8 cellular contexts compared by ENCODE assay signal in the genomic region with DNA sequence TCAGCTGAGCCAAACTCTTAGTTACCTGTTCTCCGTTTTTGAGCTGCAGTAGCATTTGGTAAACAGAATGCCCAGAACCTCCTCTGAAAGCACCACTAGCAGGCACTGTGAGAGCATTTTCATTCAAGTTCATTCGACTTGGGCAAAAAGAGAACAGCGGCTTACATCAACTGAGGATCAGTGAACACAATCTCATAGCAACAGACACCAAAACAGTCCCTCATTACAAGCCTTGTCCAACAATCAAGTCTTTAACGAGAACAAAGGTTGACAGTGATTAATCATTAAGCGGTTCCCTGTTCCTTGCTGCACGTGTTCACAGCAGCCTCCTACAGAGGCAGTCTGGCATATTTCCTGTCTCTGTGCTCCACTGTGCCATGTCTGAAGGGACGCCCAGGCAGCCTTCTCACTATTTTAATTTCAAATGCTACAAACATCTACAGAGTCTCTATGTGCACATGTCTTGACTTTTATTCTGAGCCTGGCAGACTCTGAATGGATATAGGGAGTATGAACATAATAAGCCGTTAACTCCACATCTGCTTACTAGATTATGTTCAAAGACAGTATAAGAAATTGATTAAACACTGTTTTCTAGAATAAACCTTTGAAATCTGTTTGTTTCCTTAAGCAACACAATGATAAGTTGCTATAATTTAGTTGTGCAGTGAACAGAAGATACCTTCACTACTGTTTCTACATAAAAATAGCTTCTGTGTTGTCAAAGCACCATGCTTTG.
DNase-seq lines count a peak whose midpoint lies in the region; ATAC-seq and TF ChIP-seq lines count a peak whose summit lies in the region.

No MANE protein-coding gene starts in this region.

- 20 to 28% (median 22%) methylated on average over 7 to 8 of the region's 8 CpGs for WGBS in adrenal gland, 4 donors

- ATAC-seq in GM19328 (IDR thresholded peaks at IDR 0.05; ENCODE audit: unreplicated experiment) (peak; percentile 91), HG03432 (IDR thresholded peaks at IDR 0.05; ENCODE audit: unreplicated experiment) (peak; percentile 93), left ventricle myocardium superior (peak; percentile 85)

- peaks cover 4 to 50% (median 9%) of the 10 kb centered on the region in 3 donors for H3K4me1 Mint-ChIP-seq in CD8-positive, alpha-beta memory T cell

- H3K9me3 Mint-ChIP-seq in CD8-positive, alpha-beta memory T cell: no peaks in the 10 kb centered on the region

- H3K9me3 ChIP-seq in CD8-positive, alpha-beta memory T cell (ENCODE audit: low read length): no peaks in the 10 kb centered on the region
- H3K9me3 ChIP-seq in adrenal gland (replicated peaks in 1 of 3): no peaks in the 10 kb centered on the region

- intact Hi-C loops in adrenal gland (cut with DNase I) (no loop called here), left ventricle myocardium superior (cut with micrococcal nuclease) (no loop called here)

- no peaks in the 10 kb centered on the region for H3K27me3 Mint-ChIP-seq in CD8-positive, alpha-beta memory T cell

- peak overlapping the region; percentile 8 to 58 (median 39) for H3K4me3 Mint-ChIP-seq in CD8-positive, alpha-beta memory T cell

- no peaks in the 10 kb centered on the region for H3K36me3 Mint-ChIP-seq in CD8-positive, alpha-beta memory T cell

- POLR2A ChIA-PET in CD8-positive, alpha-beta memory T cell (lab: Charles Lee): interaction anchor here (1.0 kb wide), 2 partner anchors 11 to 130 kb away, joined by 3 to 4 read pairs; no protein-coding TSS in a partner anchor

- H3K27me3 ChIP-seq in CD8-positive, alpha-beta memory T cell (ENCODE audit: insufficient read depth, low read length, poor library complexity, severe bottlenecking): no peaks in the 10 kb centered on the region
- H3K27me3 ChIP-seq in adrenal gland: no peaks in the 10 kb centered on the region

- no peaks in the 10 kb centered on the region for H3K36me3 ChIP-seq in CD8-positive, alpha-beta memory T cell (ENCODE audit: insufficient read depth, low read length)
- no peaks in the 10 kb centered on the region for H3K36me3 ChIP-seq in adrenal gland (replicated peaks in 1 of 2)

- H3K27ac Mint-ChIP-seq in CD8-positive, alpha-beta memory T cell: peak overlapping the region; percentile 26 to 93 (median 78)

- no peak overlapping the region for H3K27ac ChIP-seq in CD8-positive, alpha-beta memory T cell (ENCODE audit: low read depth, low read length)
- peak overlapping the region in 2 of 5 donors; percentile 17 to 47 for H3K27ac ChIP-seq in adrenal gland

- TF ChIP-seq POLR2A in adrenal gland (IDR thresholded peaks at IDR 0.05): no peak

- peak in 4 of 5 donors; percentile 9 to 77 (median 68) for DNase-seq in CD8-positive, alpha-beta memory T cell
- peak; percentile 95 for DNase-seq in RPMI7951 (ENCODE audit: low read depth)
- peak in 6 of 7 donors; percentile 17 to 58 (median 30) for DNase-seq in adrenal gland
- no peak for DNase-seq in left ventricle myocardium superior
- peak; percentile 97 for DNase-seq in retinal pigment epithelial cell (ENCODE audit: low read depth)
- no peak for DNase-seq in NCI-H2196 treated with DMSO at 0.1 percent for 48 hours (lab: John Stamatoyannopoulos, UW; ENCODE audit: unreplicated experiment)

- no peak overlapping the region for H3K4me3 ChIP-seq in CD8-positive, alpha-beta memory T cell (ENCODE audit: low read length)
- H3K4me3 ChIP-seq in adrenal gland (peak overlapping the region in 1 of 4 donors; percentile 13), retinal pigment epithelial cell (ENCODE audit: low read length) (no peak overlapping the region)

- CTCF ChIA-PET in CD8-positive, alpha-beta memory T cell (lab: Charles Lee): interaction anchor here (0.7 to 4.5 kb wide), 5 partner anchors 13 to 331 kb away, joined by 3 to 38 read pairs (median 3); partner anchors contain the start of gene MAML2

- TF ChIP-seq CTCF in adrenal gland (IDR thresholded peaks at IDR 0.05) (peak; percentile 25 to 55 (median 40)), retinal pigment epithelial cell (conservative IDR thresholded peaks at IDR 0.05; ENCODE audit: low read depth, low read length) (peak; percentile 95)

- H3K4me1 ChIP-seq in CD8-positive, alpha-beta memory T cell (ENCODE audit: insufficient read depth, low read length): peaks cover 54% of the 10 kb centered on the region
- peaks cover 0 to 12% of the 10 kb centered on the region in 2 donors for H3K4me1 ChIP-seq in adrenal gland (replicated peaks in 1 of 2)

Comparison
In these comparisons a context has a peak if more than half of its experiments do, and no peak if none do; other contexts are left out.
1. DNase-seq: peak in CD8-positive, alpha-beta memory T cell (4 of 5), RPMI7951 (single experiment), adrenal gland (6 of 7) and retinal pigment epithelial cell (single experiment); none in left ventricle myocardium superior (single experiment) and NCI-H2196 treated with DMSO at 0.1 percent for 48 hours (single experiment).
2. Peak in every context shown above with its lines, with median percentiles within 50 percentile points of each other: ATAC-seq.